ENCODE assay signal across 1 cellular context in the genomic region with DNA sequence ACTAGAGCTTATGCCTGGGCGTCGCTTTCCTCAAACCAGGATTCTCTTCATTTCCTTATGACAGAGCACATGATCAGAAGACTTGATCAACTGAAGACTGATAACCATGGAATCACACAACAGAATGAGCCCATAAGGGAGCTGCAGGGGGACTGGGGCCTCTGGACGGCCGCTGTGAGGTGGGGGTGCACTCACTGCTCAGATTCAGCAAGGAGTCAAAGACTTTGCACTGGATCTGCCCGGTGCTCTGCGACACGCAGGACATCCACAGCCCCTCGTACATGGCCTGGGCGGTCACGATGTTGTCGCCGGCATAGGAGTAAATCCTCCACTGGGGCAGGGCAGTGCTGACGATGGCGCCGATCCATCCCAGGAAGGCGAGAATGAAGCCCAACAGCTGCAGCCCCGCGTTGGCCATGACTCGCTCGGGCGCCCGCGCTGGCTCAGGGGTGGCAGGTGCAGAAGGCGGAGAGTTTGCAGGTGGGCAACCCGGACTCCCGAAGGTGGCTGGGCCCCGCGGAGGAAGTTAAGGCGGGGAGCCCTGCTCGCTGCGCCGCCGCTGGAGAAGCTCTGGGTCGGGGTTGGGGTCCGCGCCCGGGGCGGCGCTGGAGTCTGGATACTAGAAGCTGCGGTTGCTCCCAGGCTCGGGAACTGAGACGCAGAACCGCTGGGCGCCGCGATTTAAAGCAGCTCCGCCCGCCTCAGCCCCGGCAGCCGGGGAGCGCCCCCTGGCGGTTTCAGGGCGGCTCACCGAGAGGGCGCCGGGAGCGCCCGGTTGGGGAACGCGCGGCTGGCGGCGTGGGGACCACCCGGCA.
TF ChIP-seq lines count a peak whose summit lies in the region.

A gene with protein sequence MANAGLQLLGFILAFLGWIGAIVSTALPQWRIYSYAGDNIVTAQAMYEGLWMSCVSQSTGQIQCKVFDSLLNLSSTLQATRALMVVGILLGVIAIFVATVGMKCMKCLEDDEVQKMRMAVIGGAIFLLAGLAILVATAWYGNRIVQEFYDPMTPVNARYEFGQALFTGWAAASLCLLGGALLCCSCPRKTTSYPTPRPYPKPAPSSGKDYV (minus strand): TSS at position 658 of the 815 bp plus-strand sequence. CDS start 240 bp downstream, at position 418.

TF ChIP-seq in HepG2, 621 proteins besides CTCF, POLR2A, EP300 and RAD21 (continued from another document and continues in another):
- TF ChIP-seq, protein P1, sequence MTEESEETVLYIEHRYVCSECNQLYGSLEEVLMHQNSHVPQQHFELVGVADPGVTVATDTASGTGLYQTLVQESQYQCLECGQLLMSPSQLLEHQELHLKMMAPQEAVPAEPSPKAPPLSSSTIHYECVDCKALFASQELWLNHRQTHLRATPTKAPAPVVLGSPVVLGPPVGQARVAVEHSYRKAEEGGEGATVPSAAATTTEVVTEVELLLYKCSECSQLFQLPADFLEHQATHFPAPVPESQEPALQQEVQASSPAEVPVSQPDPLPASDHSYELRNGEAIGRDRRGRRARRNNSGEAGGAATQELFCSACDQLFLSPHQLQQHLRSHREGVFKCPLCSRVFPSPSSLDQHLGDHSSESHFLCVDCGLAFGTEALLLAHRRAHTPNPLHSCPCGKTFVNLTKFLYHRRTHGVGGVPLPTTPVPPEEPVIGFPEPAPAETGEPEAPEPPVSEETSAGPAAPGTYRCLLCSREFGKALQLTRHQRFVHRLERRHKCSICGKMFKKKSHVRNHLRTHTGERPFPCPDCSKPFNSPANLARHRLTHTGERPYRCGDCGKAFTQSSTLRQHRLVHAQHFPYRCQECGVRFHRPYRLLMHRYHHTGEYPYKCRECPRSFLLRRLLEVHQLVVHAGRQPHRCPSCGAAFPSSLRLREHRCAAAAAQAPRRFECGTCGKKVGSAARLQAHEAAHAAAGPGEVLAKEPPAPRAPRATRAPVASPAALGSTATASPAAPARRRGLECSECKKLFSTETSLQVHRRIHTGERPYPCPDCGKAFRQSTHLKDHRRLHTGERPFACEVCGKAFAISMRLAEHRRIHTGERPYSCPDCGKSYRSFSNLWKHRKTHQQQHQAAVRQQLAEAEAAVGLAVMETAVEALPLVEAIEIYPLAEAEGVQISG (CRISPR knock-in tag; IDR thresholded peaks at IDR 0.05) = peak; percentile 66
- no peak for TF ChIP-seq IRX3 (CRISPR knock-in tag; IDR thresholded peaks at IDR 0.05; ENCODE audit: borderline replicate concordance, low read depth)
- peak; percentile 92 for TF ChIP-seq KMT2A (CRISPR knock-in tag; IDR thresholded peaks at IDR 0.05)
- peak; percentile 23; the same call in 1 of the 2 replicates for TF ChIP-seq ZBTB20 (CRISPR knock-in tag; IDR thresholded peaks at IDR 0.05; ENCODE audit: borderline replicate concordance, low read depth)
- TF ChIP-seq KLF15 (CRISPR knock-in tag; IDR thresholded peaks at IDR 0.05; ENCODE audit: borderline replicate concordance) = 0 out of 2 replicates have a peak, but pooled peaks have one; percentile 49
- TF ChIP-seq, protein P2, sequence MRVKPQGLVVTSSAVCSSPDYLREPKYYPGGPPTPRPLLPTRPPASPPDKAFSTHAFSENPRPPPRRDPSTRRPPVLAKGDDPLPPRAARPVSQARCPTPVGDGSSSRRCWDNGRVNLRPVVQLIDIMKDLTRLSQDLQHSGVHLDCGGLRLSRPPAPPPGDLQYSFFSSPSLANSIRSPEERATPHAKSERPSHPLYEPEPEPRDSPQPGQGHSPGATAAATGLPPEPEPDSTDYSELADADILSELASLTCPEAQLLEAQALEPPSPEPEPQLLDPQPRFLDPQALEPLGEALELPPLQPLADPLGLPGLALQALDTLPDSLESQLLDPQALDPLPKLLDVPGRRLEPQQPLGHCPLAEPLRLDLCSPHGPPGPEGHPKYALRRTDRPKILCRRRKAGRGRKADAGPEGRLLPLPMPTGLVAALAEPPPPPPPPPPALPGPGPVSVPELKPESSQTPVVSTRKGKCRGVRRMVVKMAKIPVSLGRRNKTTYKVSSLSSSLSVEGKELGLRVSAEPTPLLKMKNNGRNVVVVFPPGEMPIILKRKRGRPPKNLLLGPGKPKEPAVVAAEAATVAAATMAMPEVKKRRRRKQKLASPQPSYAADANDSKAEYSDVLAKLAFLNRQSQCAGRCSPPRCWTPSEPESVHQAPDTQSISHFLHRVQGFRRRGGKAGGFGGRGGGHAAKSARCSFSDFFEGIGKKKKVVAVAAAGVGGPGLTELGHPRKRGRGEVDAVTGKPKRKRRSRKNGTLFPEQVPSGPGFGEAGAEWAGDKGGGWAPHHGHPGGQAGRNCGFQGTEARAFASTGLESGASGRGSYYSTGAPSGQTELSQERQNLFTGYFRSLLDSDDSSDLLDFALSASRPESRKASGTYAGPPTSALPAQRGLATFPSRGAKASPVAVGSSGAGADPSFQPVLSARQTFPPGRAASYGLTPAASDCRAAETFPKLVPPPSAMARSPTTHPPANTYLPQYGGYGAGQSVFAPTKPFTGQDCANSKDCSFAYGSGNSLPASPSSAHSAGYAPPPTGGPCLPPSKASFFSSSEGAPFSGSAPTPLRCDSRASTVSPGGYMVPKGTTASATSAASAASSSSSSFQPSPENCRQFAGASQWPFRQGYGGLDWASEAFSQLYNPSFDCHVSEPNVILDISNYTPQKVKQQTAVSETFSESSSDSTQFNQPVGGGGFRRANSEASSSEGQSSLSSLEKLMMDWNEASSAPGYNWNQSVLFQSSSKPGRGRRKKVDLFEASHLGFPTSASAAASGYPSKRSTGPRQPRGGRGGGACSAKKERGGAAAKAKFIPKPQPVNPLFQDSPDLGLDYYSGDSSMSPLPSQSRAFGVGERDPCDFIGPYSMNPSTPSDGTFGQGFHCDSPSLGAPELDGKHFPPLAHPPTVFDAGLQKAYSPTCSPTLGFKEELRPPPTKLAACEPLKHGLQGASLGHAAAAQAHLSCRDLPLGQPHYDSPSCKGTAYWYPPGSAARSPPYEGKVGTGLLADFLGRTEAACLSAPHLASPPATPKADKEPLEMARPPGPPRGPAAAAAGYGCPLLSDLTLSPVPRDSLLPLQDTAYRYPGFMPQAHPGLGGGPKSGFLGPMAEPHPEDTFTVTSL (CRISPR knock-in tag; IDR thresholded peaks at IDR 0.05; ENCODE audit: borderline replicate concordance) = peak; percentile 46; the same call in 1 of the 2 replicates
- TF ChIP-seq HIVEP1 (CRISPR knock-in tag; IDR thresholded peaks at IDR 0.05) = peak; percentile 70; the same call in 1 of the 2 replicates
- TF ChIP-seq KDM3A (CRISPR knock-in tag; IDR thresholded peaks at IDR 0.05; ENCODE audit: low read depth) = peak; percentile 71; the same call in 1 of the 2 replicates
- TF ChIP-seq ZBTB21 (CRISPR knock-in tag; IDR thresholded peaks at IDR 0.05) = no peak
- TF ChIP-seq, protein P3, sequence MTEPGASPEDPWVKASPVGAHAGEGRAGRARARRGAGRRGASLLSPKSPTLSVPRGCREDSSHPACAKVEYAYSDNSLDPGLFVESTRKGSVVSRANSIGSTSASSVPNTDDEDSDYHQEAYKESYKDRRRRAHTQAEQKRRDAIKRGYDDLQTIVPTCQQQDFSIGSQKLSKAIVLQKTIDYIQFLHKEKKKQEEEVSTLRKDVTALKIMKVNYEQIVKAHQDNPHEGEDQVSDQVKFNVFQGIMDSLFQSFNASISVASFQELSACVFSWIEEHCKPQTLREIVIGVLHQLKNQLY (CRISPR knock-in tag; IDR thresholded peaks at IDR 0.05) = no peak
- TF ChIP-seq SMYD3 (CRISPR knock-in tag; IDR thresholded peaks at IDR 0.05) = peak; percentile 77
- TF ChIP-seq ZNF510 (CRISPR knock-in tag; IDR thresholded peaks at IDR 0.05; ENCODE audit: low read depth) = peak; percentile 79; the same call in 1 of the 2 replicates
- TF ChIP-seq STAG1 (CRISPR knock-in tag; IDR thresholded peaks at IDR 0.05) = peak; percentile 84
- TF ChIP-seq SAFB2 (CRISPR knock-in tag; IDR thresholded peaks at IDR 0.05; ENCODE audit: borderline replicate concordance, low read depth) = peak; percentile 61
- peak; percentile 66 for TF ChIP-seq SP4 (CRISPR knock-in tag; IDR thresholded peaks at IDR 0.05)
- TF ChIP-seq ZNF567 (CRISPR knock-in tag; IDR thresholded peaks at IDR 0.05; ENCODE audit: borderline replicate concordance) = peak; percentile 68; the same call in 1 of the 2 replicates
- peak; percentile 79 for TF ChIP-seq PHF8 (CRISPR knock-in tag; IDR thresholded peaks at IDR 0.05)
- peak; percentile 98 for TF ChIP-seq ZNF782 (CRISPR knock-in tag; IDR thresholded peaks at IDR 0.05; ENCODE audit: borderline replicate concordance)
- peak; percentile 82; the same call in 1 of the 2 replicates for TF ChIP-seq ZNF274 (CRISPR knock-in tag; IDR thresholded peaks at IDR 0.05)
- TF ChIP-seq ELF3 (CRISPR knock-in tag; IDR thresholded peaks at IDR 0.05) = peak; percentile 48; the same call in 1 of the 2 replicates
- TF ChIP-seq, protein P4, sequence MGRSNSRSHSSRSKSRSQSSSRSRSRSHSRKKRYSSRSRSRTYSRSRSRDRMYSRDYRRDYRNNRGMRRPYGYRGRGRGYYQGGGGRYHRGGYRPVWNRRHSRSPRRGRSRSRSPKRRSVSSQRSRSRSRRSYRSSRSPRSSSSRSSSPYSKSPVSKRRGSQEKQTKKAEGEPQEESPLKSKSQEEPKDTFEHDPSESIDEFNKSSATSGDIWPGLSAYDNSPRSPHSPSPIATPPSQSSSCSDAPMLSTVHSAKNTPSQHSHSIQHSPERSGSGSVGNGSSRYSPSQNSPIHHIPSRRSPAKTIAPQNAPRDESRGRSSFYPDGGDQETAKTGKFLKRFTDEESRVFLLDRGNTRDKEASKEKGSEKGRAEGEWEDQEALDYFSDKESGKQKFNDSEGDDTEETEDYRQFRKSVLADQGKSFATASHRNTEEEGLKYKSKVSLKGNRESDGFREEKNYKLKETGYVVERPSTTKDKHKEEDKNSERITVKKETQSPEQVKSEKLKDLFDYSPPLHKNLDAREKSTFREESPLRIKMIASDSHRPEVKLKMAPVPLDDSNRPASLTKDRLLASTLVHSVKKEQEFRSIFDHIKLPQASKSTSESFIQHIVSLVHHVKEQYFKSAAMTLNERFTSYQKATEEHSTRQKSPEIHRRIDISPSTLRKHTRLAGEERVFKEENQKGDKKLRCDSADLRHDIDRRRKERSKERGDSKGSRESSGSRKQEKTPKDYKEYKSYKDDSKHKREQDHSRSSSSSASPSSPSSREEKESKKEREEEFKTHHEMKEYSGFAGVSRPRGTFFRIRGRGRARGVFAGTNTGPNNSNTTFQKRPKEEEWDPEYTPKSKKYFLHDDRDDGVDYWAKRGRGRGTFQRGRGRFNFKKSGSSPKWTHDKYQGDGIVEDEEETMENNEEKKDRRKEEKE (IDR thresholded peaks at IDR 0.05) = no peak
- TF ChIP-seq NRL (CRISPR knock-in tag; IDR thresholded peaks at IDR 0.05; ENCODE audit: borderline replicate concordance) = peak; percentile 33; the same call in 1 of the 2 replicates
- peak in 1 of 2 experiments; percentile 74; a peak in 1 of 4 replicates for TF ChIP-seq KLF16 (CRISPR knock-in tag; IDR thresholded peaks at IDR 0.05)
- peak; percentile 73; the same call in 1 of the 2 replicates for TF ChIP-seq ZNF772 (CRISPR knock-in tag; IDR thresholded peaks at IDR 0.05)
- 0 out of 2 replicates have a peak, but pooled peaks have one; percentile 43 for TF ChIP-seq ZSCAN30 (CRISPR knock-in tag; IDR thresholded peaks at IDR 0.05)
- TF ChIP-seq, protein P5, sequence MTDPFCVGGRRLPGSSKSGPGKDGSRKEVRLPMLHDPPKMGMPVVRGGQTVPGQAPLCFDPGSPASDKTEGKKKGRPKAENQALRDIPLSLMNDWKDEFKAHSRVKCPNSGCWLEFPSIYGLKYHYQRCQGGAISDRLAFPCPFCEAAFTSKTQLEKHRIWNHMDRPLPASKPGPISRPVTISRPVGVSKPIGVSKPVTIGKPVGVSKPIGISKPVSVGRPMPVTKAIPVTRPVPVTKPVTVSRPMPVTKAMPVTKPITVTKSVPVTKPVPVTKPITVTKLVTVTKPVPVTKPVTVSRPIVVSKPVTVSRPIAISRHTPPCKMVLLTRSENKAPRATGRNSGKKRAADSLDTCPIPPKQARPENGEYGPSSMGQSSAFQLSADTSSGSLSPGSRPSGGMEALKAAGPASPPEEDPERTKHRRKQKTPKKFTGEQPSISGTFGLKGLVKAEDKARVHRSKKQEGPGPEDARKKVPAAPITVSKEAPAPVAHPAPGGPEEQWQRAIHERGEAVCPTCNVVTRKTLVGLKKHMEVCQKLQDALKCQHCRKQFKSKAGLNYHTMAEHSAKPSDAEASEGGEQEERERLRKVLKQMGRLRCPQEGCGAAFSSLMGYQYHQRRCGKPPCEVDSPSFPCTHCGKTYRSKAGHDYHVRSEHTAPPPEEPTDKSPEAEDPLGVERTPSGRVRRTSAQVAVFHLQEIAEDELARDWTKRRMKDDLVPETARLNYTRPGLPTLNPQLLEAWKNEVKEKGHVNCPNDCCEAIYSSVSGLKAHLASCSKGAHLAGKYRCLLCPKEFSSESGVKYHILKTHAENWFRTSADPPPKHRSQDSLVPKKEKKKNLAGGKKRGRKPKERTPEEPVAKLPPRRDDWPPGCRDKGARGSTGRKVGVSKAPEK (CRISPR knock-in tag; IDR thresholded peaks at IDR 0.05; ENCODE audit: borderline replicate concordance) = peak; percentile 89; the same call in 1 of the 2 replicates
- peak; percentile 80 for TF ChIP-seq POGZ (CRISPR knock-in tag; IDR thresholded peaks at IDR 0.05)
- TF ChIP-seq, protein P6, sequence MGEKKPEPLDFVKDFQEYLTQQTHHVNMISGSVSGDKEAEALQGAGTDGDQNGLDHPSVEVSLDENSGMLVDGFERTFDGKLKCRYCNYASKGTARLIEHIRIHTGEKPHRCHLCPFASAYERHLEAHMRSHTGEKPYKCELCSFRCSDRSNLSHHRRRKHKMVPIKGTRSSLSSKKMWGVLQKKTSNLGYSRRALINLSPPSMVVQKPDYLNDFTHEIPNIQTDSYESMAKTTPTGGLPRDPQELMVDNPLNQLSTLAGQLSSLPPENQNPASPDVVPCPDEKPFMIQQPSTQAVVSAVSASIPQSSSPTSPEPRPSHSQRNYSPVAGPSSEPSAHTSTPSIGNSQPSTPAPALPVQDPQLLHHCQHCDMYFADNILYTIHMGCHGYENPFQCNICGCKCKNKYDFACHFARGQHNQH (CRISPR knock-in tag; IDR thresholded peaks at IDR 0.05) = peak; percentile 41; the same call in 1 of the 2 replicates
- TF ChIP-seq KDM2A (CRISPR knock-in tag; IDR thresholded peaks at IDR 0.05; ENCODE audit: borderline replicate concordance, low read depth) = peak; percentile 93
- TF ChIP-seq MEIS1 (CRISPR knock-in tag; IDR thresholded peaks at IDR 0.05; ENCODE audit: borderline replicate concordance) = peak; percentile 72; the same call in 1 of the 2 replicates
- TF ChIP-seq SPEN (CRISPR knock-in tag; IDR thresholded peaks at IDR 0.05; ENCODE audit: low read depth) = peak; percentile 73
- TF ChIP-seq ZEB1 (IDR thresholded peaks at IDR 0.05; ENCODE audit: insufficient replicate concordance, low read depth) = peak; percentile 25
- no peak for TF ChIP-seq NFE2L2 (IDR thresholded peaks at IDR 0.05; ENCODE audit: low read length)
- TF ChIP-seq ZNF761 (CRISPR knock-in tag; conservative IDR thresholded peaks at IDR 0.05) = peak; percentile 76; the same call in 1 of the 2 replicates
- TF ChIP-seq ZNF883 (CRISPR knock-in tag; IDR thresholded peaks at IDR 0.05; ENCODE audit: not compliant biosample characterization) = peak; percentile 70
- peak; percentile 75 for TF ChIP-seq GFI1 (CRISPR knock-in tag; IDR thresholded peaks at IDR 0.05; ENCODE audit: borderline replicate concordance)
- no peak for TF ChIP-seq ZNF10 (CRISPR knock-in tag; IDR thresholded peaks at IDR 0.05; ENCODE audit: borderline replicate concordance, low read depth)
- TF ChIP-seq NAIF1 (CRISPR knock-in tag; IDR thresholded peaks at IDR 0.05; ENCODE audit: borderline replicate concordance) = peak; percentile 61; the same call in 1 of the 2 replicates
- peak; percentile 67; the same call in 1 of the 2 replicates for TF ChIP-seq SIN3A (IDR thresholded peaks at IDR 0.05; ENCODE audit: borderline replicate concordance, low read depth, low read length)
- TF ChIP-seq EEA1 (CRISPR knock-in tag; IDR thresholded peaks at IDR 0.05; ENCODE audit: borderline replicate concordance) = peak; percentile 55; the same call in 1 of the 2 replicates
- TF ChIP-seq KDM5B (CRISPR knock-in tag; IDR thresholded peaks at IDR 0.05; ENCODE audit: borderline replicate concordance) = peak; percentile 68; the same call in 1 of the 2 replicates
- peak; percentile 49 for TF ChIP-seq ZBTB7A (CRISPR knock-in tag; IDR thresholded peaks at IDR 0.05)
- TF ChIP-seq ZBTB8A (CRISPR knock-in tag; IDR thresholded peaks at IDR 0.05; ENCODE audit: borderline replicate concordance, low read depth) = peak; percentile 54; the same call in 1 of the 2 replicates
